In the genomic region with DNA sequence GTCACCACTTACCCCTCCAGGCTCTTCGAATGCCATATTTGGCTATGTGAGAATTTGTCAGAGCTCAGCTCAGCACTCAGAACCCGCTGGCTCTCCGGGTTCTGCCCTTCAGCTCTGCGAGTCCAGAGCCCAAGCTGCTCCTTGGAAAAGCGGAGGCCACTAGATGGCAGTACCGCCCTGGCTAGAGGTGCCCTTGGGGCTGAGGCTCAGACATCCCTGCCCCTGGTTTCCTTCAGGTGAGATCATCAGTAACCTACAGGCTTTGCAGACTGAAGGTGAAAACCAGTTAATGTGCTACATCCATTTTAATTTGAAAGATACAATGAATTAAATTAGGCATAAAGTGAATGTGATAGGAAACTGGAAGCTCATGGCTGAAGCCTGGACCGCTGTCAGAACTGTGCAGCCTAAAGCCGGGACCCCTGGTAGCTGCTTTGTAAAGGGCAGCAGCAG, we compare ENCODE assay signal across 8 cellular contexts.
DNase-seq lines count a peak whose midpoint lies in the region; ATAC-seq and TF ChIP-seq lines count a peak whose summit lies in the region.

No MANE protein-coding gene starts in this region.

- ATAC-seq in GM18498 (IDR thresholded peaks at IDR 0.05; ENCODE audit: unreplicated experiment) (peak; percentile 76), psoas muscle (peak; percentile 83 to 91 (median 88)), HG03439 (IDR thresholded peaks at IDR 0.05; ENCODE audit: unreplicated experiment) (no peak)

- H3K27me3 ChIP-seq in AG04450 (ENCODE audit: control insufficient read depth, insufficient read depth, low read length) (no peaks in the 10 kb centered on the region), cardiac muscle cell (no peaks in the 10 kb centered on the region), psoas muscle (ENCODE audit: insufficient read depth in 3 of 3, low read length in 2 of 3) (no peaks in the 10 kb centered on the region)

- 36 to 43% (median 41%) methylated on average over 8 of the region's 8 CpGs for WGBS in psoas muscle, 3 donors

- intact Hi-C loops in psoas muscle (cut with DNase I), result loop anchor here (5.0 to 10.0 kb wide), 2 partner anchors 398 to 1295 kb away; no protein-coding TSS in a partner anchor

- H3K4me1 ChIP-seq in cardiac muscle cell (ENCODE audit: low read depth), result no peaks in the 10 kb centered on the region
- no peaks in the 10 kb centered on the region for H3K4me1 ChIP-seq in psoas muscle

- CTCF ChIA-PET in AG04450 (lab: Charles Lee), result interaction anchor here (0.6 to 7.7 kb wide), 54 partner anchors 8 to 574 kb away, joined by 3 to 368 read pairs (median 5); a partner anchor contains a TSS

- DNase-seq in AG04450 (ENCODE audit: low read depth, low spot score), result peak; percentile 29
- DNase-seq in LHCN-M2 (ENCODE audit: low read depth), result peak; percentile 50
- peak; percentile 79 for DNase-seq in SK-MEL-5 (ENCODE audit: low read depth, low spot score)
- peak; percentile 5 for DNase-seq in activated naive CD8-positive, alpha-beta T cell treated with anti-CD3 and anti-CD28 coated beads, Interleukin-2, amount 50 U/mL, for 16 hours (ENCODE audit: low read depth, low spot score)
- DNase-seq in cardiac muscle cell (ENCODE audit: low read depth in 1 of 2, low spot score in 1 of 2), result peak; percentile 75 to 83
- peak; percentile 69 to 83 for DNase-seq in psoas muscle

- in situ Hi-C loops in SK-MEL-5 (cut with HindIII; ENCODE audit: low pct_unique_long_range_greater_than_20kb, low sequenced_read_pairs), result no loop called here

- no peak overlapping the region for H3K4me3 ChIP-seq in AG04450 (ENCODE audit: low read depth, low read length)
- H3K4me3 ChIP-seq in cardiac muscle cell, result no peak overlapping the region
- H3K4me3 ChIP-seq in psoas muscle, result no peak overlapping the region

- H3K27ac ChIP-seq in AG04450 (ENCODE audit: low read depth, low read length) (no peak overlapping the region), cardiac muscle cell (no peak overlapping the region), psoas muscle (no peak overlapping the region)

- H3K36me3 ChIP-seq in cardiac muscle cell (no peaks in the 10 kb centered on the region), psoas muscle (ENCODE audit: insufficient read depth in 1 of 2, low read depth in 1 of 2) (peaks cover 0 to 6% of the 10 kb centered on the region in 2 donors)

- TF ChIP-seq CTCF in AG04450 (IDR thresholded peaks at IDR 0.05; ENCODE audit: low read depth, low read length), result peak; percentile 97
- TF ChIP-seq CTCF in cardiac muscle cell (IDR thresholded peaks at IDR 0.05; ENCODE audit: low read depth, low read length), result peak; percentile 96
- TF ChIP-seq CTCF in psoas muscle (IDR thresholded peaks at IDR 0.05), result peak; percentile 78

- POLR2A ChIA-PET in AG04450 (lab: Yijun Ruan, JAX), result no interaction called here

- H3K9me3 ChIP-seq in AG04450 (ENCODE audit: control insufficient read depth, insufficient read depth, low read length) (no peaks in the 10 kb centered on the region), cardiac muscle cell (ENCODE audit: low read depth) (no peaks in the 10 kb centered on the region), psoas muscle (no peaks in the 10 kb centered on the region)

Comparison
In these comparisons a context has a peak if more than half of its experiments do, and no peak if none do; other contexts are left out.
1. DNase-seq: peak in every context shown above with its lines; median percentile 79 in SK-MEL-5; 79 in cardiac muscle cell; 76 in psoas muscle; 50 in LHCN-M2; 29 in AG04450; 5 in activated naive CD8-positive, alpha-beta T cell treated with anti-CD3 and anti-CD28 coated beads, Interleukin-2, amount 50 U/mL, for 16 hours.